ENCODE assay signal across 8 cellular contexts in genomic region chr7:85185355-85186082, GRCh38. TPM values are rescaled to one million over a fixed set of nuclear protein-coding genes. Genes with fewer than 3 reads are reported as not detected.
DNase-seq lines count a peak whose midpoint lies in the region; ATAC-seq and TF ChIP-seq lines count a peak whose summit lies in the region.

No MANE protein-coding gene starts in this region.

- peaks cover 4% of the 10 kb centered on the region for H3K4me1 Mint-ChIP-seq in activated naive CD4-positive, alpha-beta T cell treated with anti-CD3 and anti-CD28 coated beads for 36 hours (ENCODE audit: low read depth)
- H3K4me1 Mint-ChIP-seq in activated CD4-positive, alpha-beta memory T cell treated with anti-CD3 and anti-CD28 coated beads for 36 hours (ENCODE audit: low read depth): peaks cover 5% of the 10 kb centered on the region

- CTCF ChIA-PET in activated naive CD4-positive, alpha-beta T cell treated with anti-CD3 and anti-CD28 coated beads for 36 hours (lab: Charles Lee): no interaction called here
- CTCF ChIA-PET in activated CD4-positive, alpha-beta memory T cell treated with anti-CD3 and anti-CD28 coated beads for 36 hours (lab: Charles Lee): no interaction called here

- H3K4me3 Mint-ChIP-seq in activated naive CD4-positive, alpha-beta T cell treated with anti-CD3 and anti-CD28 coated beads for 36 hours: no peak overlapping the region
- no peak overlapping the region for H3K4me3 Mint-ChIP-seq in activated CD4-positive, alpha-beta memory T cell treated with anti-CD3 and anti-CD28 coated beads for 36 hours

- WGBS in adrenal gland, 4 donors: 0 to 2% (median 1%) methylated on average over 34 to 42 of the region's 42 CpGs

- peaks cover 46% of the 10 kb centered on the region for H3K27me3 Mint-ChIP-seq in activated naive CD4-positive, alpha-beta T cell treated with anti-CD3 and anti-CD28 coated beads for 36 hours (ENCODE audit: low read depth)
- peaks cover 27% of the 10 kb centered on the region for H3K27me3 Mint-ChIP-seq in activated CD4-positive, alpha-beta memory T cell treated with anti-CD3 and anti-CD28 coated beads for 36 hours

- ATAC-seq in left ventricle myocardium superior (peak; percentile 82), HG02571 (IDR thresholded peaks at IDR 0.05; ENCODE audit: unreplicated experiment) (no peak)

- no peaks in the 10 kb centered on the region for H3K36me3 Mint-ChIP-seq in activated naive CD4-positive, alpha-beta T cell treated with anti-CD3 and anti-CD28 coated beads for 36 hours (ENCODE audit: low read depth)
- no peaks in the 10 kb centered on the region for H3K36me3 Mint-ChIP-seq in activated CD4-positive, alpha-beta memory T cell treated with anti-CD3 and anti-CD28 coated beads for 36 hours

- H3K27me3 ChIP-seq in HUES6 (ENCODE audit: control insufficient read depth, insufficient read depth, low read length) (peaks cover 50% of the 10 kb centered on the region), adrenal gland (peaks cover 11% of the 10 kb centered on the region)

- no peak overlapping the region for H3K27ac Mint-ChIP-seq in activated naive CD4-positive, alpha-beta T cell treated with anti-CD3 and anti-CD28 coated beads for 36 hours
- H3K27ac Mint-ChIP-seq in activated CD4-positive, alpha-beta memory T cell treated with anti-CD3 and anti-CD28 coated beads for 36 hours: no peak overlapping the region

- TF ChIP-seq POLR2A in adrenal gland (IDR thresholded peaks at IDR 0.05): peak in 1 of 2 donors; percentile 7

- no peaks in the 10 kb centered on the region for H3K9me3 ChIP-seq in HUES6 (ENCODE audit: control insufficient read depth, insufficient read depth, low read depth, low read length)
- H3K9me3 ChIP-seq in adrenal gland (replicated peaks in 1 of 3): no peaks in the 10 kb centered on the region

- peaks cover 3% of the 10 kb centered on the region for H3K9me3 Mint-ChIP-seq in activated naive CD4-positive, alpha-beta T cell treated with anti-CD3 and anti-CD28 coated beads for 36 hours
- H3K9me3 Mint-ChIP-seq in activated CD4-positive, alpha-beta memory T cell treated with anti-CD3 and anti-CD28 coated beads for 36 hours: peaks cover 3% of the 10 kb centered on the region

- TF ChIP-seq CTCF in AG10803 (conservative IDR thresholded peaks at IDR 0.05; ENCODE audit: low read length) (peak; percentile 44), adrenal gland (IDR thresholded peaks at IDR 0.05) (no peak)

- intact Hi-C loops in adrenal gland (cut with DNase I) (loop anchor here (10.0 kb wide), 2 partner anchors 141 to 369 kb away; no protein-coding TSS in a partner anchor), left ventricle myocardium superior (cut with micrococcal nuclease) (loop anchor here (10.0 kb wide), 1 partner anchor 141 kb away; no protein-coding TSS in a partner anchor)
- intact Hi-C loops in activated naive CD4-positive, alpha-beta T cell treated with anti-CD3 and anti-CD28 coated beads for 36 hours (cut with micrococcal nuclease): loop anchor here (1.0 to 10.0 kb wide), 3 partner anchors 144 to 1282 kb away; no protein-coding TSS in a partner anchor
- intact Hi-C loops in activated CD4-positive, alpha-beta memory T cell treated with anti-CD3 and anti-CD28 coated beads for 36 hours (cut with micrococcal nuclease): no loop called here

- H3K4me3 ChIP-seq in AG10803 (ENCODE audit: low read length) (peak overlapping the region; percentile 83), HUES6 (ENCODE audit: low read depth, low read length) (peak overlapping the region; percentile 77), adrenal gland (peak overlapping the region in 1 of 4 donors; percentile 56)

- H3K27ac ChIP-seq in HUES6 (ENCODE audit: low read depth, low read length) (no peak overlapping the region), adrenal gland (peak overlapping the region in 3 of 5 donors; percentile 27 to 82 (median 57))

- DNase-seq in AG10803 (ENCODE audit: low read depth): peak; percentile 65
- peak; percentile 25 to 71 (median 39) for DNase-seq in adrenal gland
- DNase-seq in left ventricle myocardium superior: peak; percentile 61
- peak; percentile 16 for DNase-seq in putamen (ENCODE audit: low spot score)
- no peak for DNase-seq in activated naive CD4-positive, alpha-beta T cell treated with anti-CD3 and anti-CD28 coated beads for 36 hours
- no peak for DNase-seq in activated CD4-positive, alpha-beta memory T cell treated with anti-CD3 and anti-CD28 coated beads for 36 hours

- H3K36me3 ChIP-seq in HUES6 (ENCODE audit: control insufficient read depth, insufficient read depth, low read length) (no peaks in the 10 kb centered on the region), adrenal gland (replicated peaks in 1 of 2) (no peaks in the 10 kb centered on the region)

- POLR2A ChIA-PET in activated CD4-positive, alpha-beta memory T cell treated with anti-CD3 and anti-CD28 coated beads for 36 hours (lab: Charles Lee): no interaction called here

- H3K4me1 ChIP-seq in HUES6 (ENCODE audit: control insufficient read depth, insufficient read depth, low read length): peaks cover 8% of the 10 kb centered on the region
- H3K4me1 ChIP-seq in adrenal gland (replicated peaks in 1 of 2): no peaks in the 10 kb centered on the region

- peak overlapping the region; percentile 34 for H3K9ac ChIP-seq in HUES6 (ENCODE audit: low read length)

RNA-seq across cellular contexts. Expression of gene SEMA3D, which starts 1.3 kb away (rescaled TPM):
- 1 to 10 TPM; 4.1 to 9.3 (median 7.0) TPM for total RNA-seq in adrenal gland
- 1 to 10 TPM in 2 of 3 donors, under 1 TPM in 1; 0.80 to 5.9 (median 1.5) TPM for polyA plus RNA-seq in adrenal gland
- 0.94 TPM for total RNA-seq in left ventricle myocardium superior
- not detected for total RNA-seq in activated naive CD4-positive, alpha-beta T cell treated with anti-CD3 and anti-CD28 coated beads for 36 hours
- not detected for total RNA-seq in activated CD4-positive, alpha-beta memory T cell treated with anti-CD3 and anti-CD28 coated beads for 36 hours

Comparison
In these comparisons a context has a peak if more than half of its experiments do, and no peak if none do; other contexts are left out.
1. DNase-seq: peak in AG10803 (single experiment), adrenal gland (7 of 7), left ventricle myocardium superior (single experiment) and putamen (single experiment); none in activated naive CD4-positive, alpha-beta T cell treated with anti-CD3 and anti-CD28 coated beads for 36 hours (single experiment) and activated CD4-positive, alpha-beta memory T cell treated with anti-CD3 and anti-CD28 coated beads for 36 hours (single experiment).